Comparison of ENCODE assay signal across 1 cellular context in the genomic region with DNA sequence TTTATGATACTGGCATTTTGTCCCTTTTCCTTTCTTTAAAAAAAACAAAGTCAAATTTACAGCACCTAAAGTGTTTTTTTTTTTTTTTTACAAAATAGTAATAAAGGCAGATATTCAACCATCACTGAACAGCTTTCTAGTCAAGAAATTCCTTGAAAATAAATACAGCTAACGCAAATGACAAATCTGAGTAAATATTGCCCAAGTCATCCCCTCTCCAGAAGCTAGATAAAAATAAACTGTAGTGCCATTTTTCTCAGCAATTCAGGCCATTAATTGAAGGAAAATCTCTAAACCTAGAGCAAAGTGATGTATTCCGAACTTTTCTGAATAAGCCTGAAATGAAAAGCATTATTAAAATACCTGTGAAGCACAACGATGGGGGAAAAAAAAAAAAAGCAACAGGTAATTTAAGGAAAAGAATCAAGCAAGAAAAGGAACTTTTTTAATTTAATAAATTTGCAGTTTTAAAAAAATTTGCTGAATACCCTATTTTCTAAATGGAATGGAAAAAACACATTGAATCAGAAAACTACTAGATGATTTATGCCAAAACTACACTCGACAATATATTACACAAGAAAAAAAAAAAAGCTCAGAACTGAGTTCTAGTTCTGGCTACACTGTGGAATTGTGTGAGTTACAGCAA.
TF ChIP-seq lines count a peak whose summit lies in the region.

No MANE protein-coding gene starts in this region.

TF ChIP-seq in HepG2, 621 proteins besides CTCF, POLR2A, EP300 and RAD21 (continued from another document):
- TF ChIP-seq BCL6 (CRISPR knock-in tag; IDR thresholded peaks at IDR 0.05) (peak; percentile 96), FOXA1 (IDR thresholded peaks at IDR 0.05) (no peak), FOXA1 (CRISPR knock-in tag; IDR thresholded peaks at IDR 0.05) (peak; percentile 57; the same call in 1 of the 2 replicates), HDAC1 (CRISPR knock-in tag; IDR thresholded peaks at IDR 0.05) (no peak), CEBPG (CRISPR knock-in tag; IDR thresholded peaks at IDR 0.05) (peak; percentile 73), AHR (CRISPR knock-in tag; IDR thresholded peaks at IDR 0.05) (no peak), FOXA3 (CRISPR knock-in tag; IDR thresholded peaks at IDR 0.05) (peak; percentile 79), CREM (IDR thresholded peaks at IDR 0.05) (0 out of 2 replicates have a peak, but pooled peaks have one; percentile 25), CREM (CRISPR knock-in tag; IDR thresholded peaks at IDR 0.05) (no peak), RNF219 (CRISPR knock-in tag; IDR thresholded peaks at IDR 0.05) (no peak), POLR2G (IDR thresholded peaks at IDR 0.05; ENCODE audit: low read depth, low read length) (no peak), ASH2L (IDR thresholded peaks at IDR 0.05; ENCODE audit: insufficient read length, low read depth, low read length) (peak; percentile 21), HMG20A (CRISPR knock-in tag; IDR thresholded peaks at IDR 0.05; ENCODE audit: borderline replicate concordance) (peak; percentile 26; the same call in 1 of the 2 replicates), RARA (CRISPR knock-in tag; IDR thresholded peaks at IDR 0.05) (0 out of 2 replicates have a peak, but pooled peaks have one; percentile 7), EED (CRISPR knock-in tag; IDR thresholded peaks at IDR 0.05) (no peak), CEBPB (IDR thresholded peaks at IDR 0.05; ENCODE audit: borderline replicate concordance, low read depth, low read length) (peak; percentile 78; the same call in 1 of the 2 replicates), ZNF121 (CRISPR knock-in tag; IDR thresholded peaks at IDR 0.05) (no peak), SAP130 (CRISPR knock-in tag; IDR thresholded peaks at IDR 0.05; ENCODE audit: low read depth) (0 out of 2 replicates have a peak, but pooled peaks have one; percentile 28), TBX2 (CRISPR knock-in tag; IDR thresholded peaks at IDR 0.05; ENCODE audit: borderline replicate concordance) (no peak), TBX3 (IDR thresholded peaks at IDR 0.05; ENCODE audit: borderline replicate concordance) (no peak), NFIC (IDR thresholded peaks at IDR 0.05; ENCODE audit: low read length) (peak; percentile 44; the same call in 1 of the 2 replicates)
- TF ChIP-seq, protein P1, sequence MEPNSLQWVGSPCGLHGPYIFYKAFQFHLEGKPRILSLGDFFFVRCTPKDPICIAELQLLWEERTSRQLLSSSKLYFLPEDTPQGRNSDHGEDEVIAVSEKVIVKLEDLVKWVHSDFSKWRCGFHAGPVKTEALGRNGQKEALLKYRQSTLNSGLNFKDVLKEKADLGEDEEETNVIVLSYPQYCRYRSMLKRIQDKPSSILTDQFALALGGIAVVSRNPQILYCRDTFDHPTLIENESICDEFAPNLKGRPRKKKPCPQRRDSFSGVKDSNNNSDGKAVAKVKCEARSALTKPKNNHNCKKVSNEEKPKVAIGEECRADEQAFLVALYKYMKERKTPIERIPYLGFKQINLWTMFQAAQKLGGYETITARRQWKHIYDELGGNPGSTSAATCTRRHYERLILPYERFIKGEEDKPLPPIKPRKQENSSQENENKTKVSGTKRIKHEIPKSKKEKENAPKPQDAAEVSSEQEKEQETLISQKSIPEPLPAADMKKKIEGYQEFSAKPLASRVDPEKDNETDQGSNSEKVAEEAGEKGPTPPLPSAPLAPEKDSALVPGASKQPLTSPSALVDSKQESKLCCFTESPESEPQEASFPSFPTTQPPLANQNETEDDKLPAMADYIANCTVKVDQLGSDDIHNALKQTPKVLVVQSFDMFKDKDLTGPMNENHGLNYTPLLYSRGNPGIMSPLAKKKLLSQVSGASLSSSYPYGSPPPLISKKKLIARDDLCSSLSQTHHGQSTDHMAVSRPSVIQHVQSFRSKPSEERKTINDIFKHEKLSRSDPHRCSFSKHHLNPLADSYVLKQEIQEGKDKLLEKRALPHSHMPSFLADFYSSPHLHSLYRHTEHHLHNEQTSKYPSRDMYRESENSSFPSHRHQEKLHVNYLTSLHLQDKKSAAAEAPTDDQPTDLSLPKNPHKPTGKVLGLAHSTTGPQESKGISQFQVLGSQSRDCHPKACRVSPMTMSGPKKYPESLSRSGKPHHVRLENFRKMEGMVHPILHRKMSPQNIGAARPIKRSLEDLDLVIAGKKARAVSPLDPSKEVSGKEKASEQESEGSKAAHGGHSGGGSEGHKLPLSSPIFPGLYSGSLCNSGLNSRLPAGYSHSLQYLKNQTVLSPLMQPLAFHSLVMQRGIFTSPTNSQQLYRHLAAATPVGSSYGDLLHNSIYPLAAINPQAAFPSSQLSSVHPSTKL (CRISPR knock-in tag; IDR thresholded peaks at IDR 0.05): peak; percentile 73
- TF ChIP-seq, protein P2, sequence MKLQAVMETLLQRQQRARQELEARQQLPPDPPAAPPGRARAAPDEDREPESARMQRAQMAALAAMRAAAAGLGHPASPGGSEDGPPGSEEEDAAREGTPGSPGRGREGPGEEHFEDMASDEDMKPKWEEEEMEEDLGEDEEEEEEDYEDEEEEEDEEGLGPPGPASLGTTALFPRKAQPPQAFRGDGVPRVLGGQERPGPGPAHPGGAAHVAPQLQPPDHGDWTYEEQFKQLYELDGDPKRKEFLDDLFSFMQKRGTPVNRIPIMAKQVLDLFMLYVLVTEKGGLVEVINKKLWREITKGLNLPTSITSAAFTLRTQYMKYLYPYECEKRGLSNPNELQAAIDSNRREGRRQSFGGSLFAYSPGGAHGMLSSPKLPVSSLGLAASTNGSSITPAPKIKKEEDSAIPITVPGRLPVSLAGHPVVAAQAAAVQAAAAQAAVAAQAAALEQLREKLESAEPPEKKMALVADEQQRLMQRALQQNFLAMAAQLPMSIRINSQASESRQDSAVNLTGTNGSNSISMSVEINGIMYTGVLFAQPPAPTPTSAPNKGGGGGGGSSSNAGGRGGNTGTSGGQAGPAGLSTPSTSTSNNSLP (IDR thresholded peaks at IDR 0.05; ENCODE audit: low read depth, low read length): peak; percentile 77
